Comparison of ENCODE assay signal across 1 cellular context in genomic region chr6:136788069-136788902, GRCh38.
TF ChIP-seq lines count a peak whose summit lies in the region.

No MANE protein-coding gene starts in this region.

TF ChIP-seq in K562, 482 proteins besides CTCF, POLR2A, EP300 and RAD21 (continued from another document and continues in another):
- TF ChIP-seq ZBTB5 (IDR thresholded peaks at IDR 0.05) (0 out of 2 replicates have a peak, but pooled peaks have one; percentile 22), PATZ1 (CRISPR knock-in tag; IDR thresholded peaks at IDR 0.05; ENCODE audit: borderline replicate concordance) (no peak), E2F3 (CRISPR knock-in tag; IDR thresholded peaks at IDR 0.05) (no peak), POLR2AphosphoS2 (IDR thresholded peaks at IDR 0.05; ENCODE audit: low read length) (no peak), TOE1 (IDR thresholded peaks at IDR 0.05; ENCODE audit: borderline replicate concordance) (no peak), TOE1 (CRISPR knock-in tag; IDR thresholded peaks at IDR 0.05; ENCODE audit: borderline replicate concordance, low read depth) (no peak), ZNF639 (CRISPR knock-in tag; conservative IDR thresholded peaks at IDR 0.05 in 1 of 2, IDR thresholded peaks at IDR 0.05 in 1 of 2) (no peak), NKRF (IDR thresholded peaks at IDR 0.05; ENCODE audit: borderline replicate concordance) (no peak), ZEB2 (IDR thresholded peaks at IDR 0.05) (no peak), JUND (IDR thresholded peaks at IDR 0.05; ENCODE audit: borderline replicate concordance, low read depth, low read length) (no peak), JUND (tag; IDR thresholded peaks at IDR 0.05; ENCODE audit: borderline replicate concordance, low read depth, low read length) (no peak), ZNF507 (tag; conservative IDR thresholded peaks at IDR 0.05) (no peak), RNF2 (IDR thresholded peaks at IDR 0.05) (no peak), SIRT6 (IDR thresholded peaks at IDR 0.05; ENCODE audit: low read depth, low read length) (no peak), ZNF12 (CRISPR knock-in tag; IDR thresholded peaks at IDR 0.05) (no peak), CBX3 (IDR thresholded peaks at IDR 0.05; ENCODE audit: borderline replicate concordance in 1 of 2, low read length in 2 of 2) (no peak), SMAD3 (CRISPR knock-in tag; conservative IDR thresholded peaks at IDR 0.05) (no peak), TFAP4 (CRISPR knock-in tag; IDR thresholded peaks at IDR 0.05; ENCODE audit: borderline replicate concordance) (no peak), ELF4 (CRISPR knock-in tag; IDR thresholded peaks at IDR 0.05) (peak; percentile 10; the same call in 1 of the 2 replicates), ZNF407 (IDR thresholded peaks at IDR 0.05; ENCODE audit: low read depth) (no peak), CEBPG (CRISPR knock-in tag; IDR thresholded peaks at IDR 0.05) (peak; percentile 62), CEBPG (tag; conservative IDR thresholded peaks at IDR 0.05 in 1 of 2, IDR thresholded peaks at IDR 0.05 in 1 of 2) (peak; percentile 82 to 92), MTA1 (IDR thresholded peaks at IDR 0.05; ENCODE audit: borderline replicate concordance) (no peak), FUS (optimal IDR thresholded peaks at IDR 0.05; ENCODE audit: low read depth, low read length) (no peak), EWSR1 (IDR thresholded peaks at IDR 0.05; ENCODE audit: borderline replicate concordance, low read depth, partially characterized antibody) (no peak), TAF9B (IDR thresholded peaks at IDR 0.05; ENCODE audit: partially characterized antibody) (no peak), HBP1 (CRISPR knock-in tag; IDR thresholded peaks at IDR 0.05) (0 out of 2 replicates have a peak, but pooled peaks have one; percentile 47), ERF (CRISPR knock-in tag; IDR thresholded peaks at IDR 0.05) (no peak), ZC3H8 (IDR thresholded peaks at IDR 0.05) (no peak), FOXK2 (conservative IDR thresholded peaks at IDR 0.05 in 1 of 2, IDR thresholded peaks at IDR 0.05 in 1 of 2; ENCODE audit: low read depth in 2 of 2) (no peak), ZNF217 (CRISPR knock-in tag; IDR thresholded peaks at IDR 0.05) (no peak), POLR2H (tag; IDR thresholded peaks at IDR 0.05; ENCODE audit: low read depth) (peak; percentile 39; the same call in 1 of the 2 replicates), ZNF316 (IDR thresholded peaks at IDR 0.05) (no peak), USF2 (CRISPR knock-in tag; IDR thresholded peaks at IDR 0.05) (no peak), POLR3G (IDR thresholded peaks at IDR 0.05; ENCODE audit: extremely low read depth, insufficient read length, insufficient replicate concordance) (no peak), MYNN (IDR thresholded peaks at IDR 0.05) (no peak), MYNN (CRISPR knock-in tag; IDR thresholded peaks at IDR 0.05) (no peak), ZNF232 (CRISPR knock-in tag; IDR thresholded peaks at IDR 0.05) (no peak), ZNF589 (CRISPR knock-in tag; IDR thresholded peaks at IDR 0.05; ENCODE audit: low read depth) (no peak), BCOR (IDR thresholded peaks at IDR 0.05) (no peak), CBX2 (IDR thresholded peaks at IDR 0.05; ENCODE audit: insufficient read depth, low read length, poor library complexity, severe bottlenecking) (no peak), CCAR2 (IDR thresholded peaks at IDR 0.05; ENCODE audit: low read depth, low read length) (no peak)
